ENCODE assay signal across 1 cellular context in genomic region chr20:5041433-5041832, GRCh38.
TF ChIP-seq lines count a peak whose summit lies in the region.

No MANE protein-coding gene starts in this region.

TF ChIP-seq in H1, 55 proteins besides CTCF, POLR2A, EP300 and RAD21:
- TF ChIP-seq SAP30 (IDR thresholded peaks at IDR 0.05; ENCODE audit: insufficient read depth, insufficient replicate concordance, low read length) = no peak
- no peak for TF ChIP-seq JUN (IDR thresholded peaks at IDR 0.05; ENCODE audit: low read depth, low read length)
- no peak for TF ChIP-seq CBX5 (IDR thresholded peaks at IDR 0.05; ENCODE audit: low read depth, low read length)
- TF ChIP-seq EGR1 (IDR thresholded peaks at IDR 0.05; ENCODE audit: borderline replicate concordance, low read depth, low read length) = no peak
- TF ChIP-seq KDM5A (IDR thresholded peaks at IDR 0.05; ENCODE audit: low read length) = no peak
- TF ChIP-seq GTF2F1 (IDR thresholded peaks at IDR 0.05; ENCODE audit: borderline replicate concordance, low read depth, low read length) = no peak
- no peak for TF ChIP-seq MAX (IDR thresholded peaks at IDR 0.05)
- no peak for TF ChIP-seq USF2 (IDR thresholded peaks at IDR 0.05; ENCODE audit: low read length)
- TF ChIP-seq BRCA1 (IDR thresholded peaks at IDR 0.05; ENCODE audit: low read depth, low read length) = no peak
- no peak for TF ChIP-seq TBP (IDR thresholded peaks at IDR 0.05; ENCODE audit: low read depth, low read length)
- TF ChIP-seq SIX5 (IDR thresholded peaks at IDR 0.05; ENCODE audit: low read depth, low read length) = no peak
- TF ChIP-seq CTBP2 (IDR thresholded peaks at IDR 0.05; ENCODE audit: borderline replicate concordance, insufficient read depth, insufficient read length, low read length) = no peak
- no peak for TF ChIP-seq POU5F1 (IDR thresholded peaks at IDR 0.05; ENCODE audit: low read depth, low read length)
- TF ChIP-seq GABPA (IDR thresholded peaks at IDR 0.05; ENCODE audit: borderline replicate concordance, insufficient read depth, low read length) = no peak
- TF ChIP-seq RBBP5 (IDR thresholded peaks at IDR 0.05; ENCODE audit: borderline replicate concordance, low read depth, low read length) = no peak
- TF ChIP-seq TEAD4 (IDR thresholded peaks at IDR 0.05; ENCODE audit: low read depth, low read length) = no peak
